In genomic region chr16:29287816-29288545, GRCh38 we compare ENCODE assay signal across 8 cellular contexts.
DNase-seq lines count a peak whose midpoint lies in the region; ATAC-seq and TF ChIP-seq lines count a peak whose summit lies in the region.
"Not testable (repeated sequence)": the region's sequence is repeated elsewhere in the genome, so short reads cannot be mapped to it uniquely, and the experiment has no call there.

No MANE protein-coding gene starts in this region.

- H3K4me1 ChIP-seq in BLaER1 (peaks cover 71% of the 10 kb centered on the region), mesenchymal stem cell (ENCODE audit: control insufficient read depth, insufficient read depth, low read depth, low read length) (peaks cover 45% of the 10 kb centered on the region), trophoblast cell (ENCODE audit: control insufficient read depth in 1 of 2, insufficient read depth in 2 of 2, low read length in 2 of 2) (peaks cover 30 to 51% of the 10 kb centered on the region in 2 experiments), stomach (peaks cover 16 to 60% (median 45%) of the 10 kb centered on the region in 4 donors)
- H3K4me1 ChIP-seq in urinary bladder (ENCODE audit: insufficient read depth) = not testable (repeated sequence)

- not testable (repeated sequence) for ATAC-seq in left ventricle myocardium superior

- peak overlapping the region; percentile 50 for H4K91ac ChIP-seq in mesenchymal stem cell (ENCODE audit: low read length)
- peak overlapping the region; percentile 76 for H4K91ac ChIP-seq in trophoblast cell (ENCODE audit: low read depth, low read length)

- H4K8ac ChIP-seq in mesenchymal stem cell (ENCODE audit: low read length); trophoblast cell (ENCODE audit: low read depth, low read length): not testable (repeated sequence)

- H2AFZ ChIP-seq in mesenchymal stem cell (ENCODE audit: low read depth, low read length) = not testable (repeated sequence)
- H2AFZ ChIP-seq in trophoblast cell (ENCODE audit: insufficient read depth, low read length, poor library complexity) = peak overlapping the region; percentile 56

- H3K4me1 Mint-ChIP-seq in brain = peaks cover 43% of the 10 kb centered on the region

- intact Hi-C loops in left ventricle myocardium superior (cut with micrococcal nuclease); stomach (cut with DNase I; ENCODE audit: low total_unique reads): not testable (repeated sequence)

- not testable (repeated sequence) for H3K79me2 ChIP-seq in trophoblast cell (ENCODE audit: control insufficient read depth, insufficient read depth, low read length, poor library complexity)

- not testable (repeated sequence) for H3K4me3 Mint-ChIP-seq in brain

- not testable (repeated sequence) for TF ChIP-seq CTCF in brain (conservative IDR thresholded peaks at IDR 0.05); stomach (IDR thresholded peaks at IDR 0.05)

- H3K79me1 ChIP-seq in mesenchymal stem cell (replicated peaks; ENCODE audit: low read length, poor library complexity, severe bottlenecking) = not testable (repeated sequence)
- H3K79me1 ChIP-seq in trophoblast cell (ENCODE audit: low read length) = peaks cover 39% of the 10 kb centered on the region

- not testable (repeated sequence) for H3K9ac ChIP-seq in BLaER1; trophoblast cell (ENCODE audit: low read length)
- peak overlapping the region; percentile 26 for H3K9ac ChIP-seq in mesenchymal stem cell (ENCODE audit: low read length)

- not testable (repeated sequence) for H3K9me3 Mint-ChIP-seq in brain

- not testable (repeated sequence) for H2BK15ac ChIP-seq in mesenchymal stem cell (ENCODE audit: low read depth, poor library complexity, severe bottlenecking)

- not testable (repeated sequence) for H3K27ac ChIP-seq in BLaER1; trophoblast cell (ENCODE audit: low read depth, low read length)
- H3K27ac ChIP-seq in mesenchymal stem cell (ENCODE audit: low read length, poor library complexity, severe bottlenecking) = peak overlapping the region; percentile 8
- peak overlapping the region; percentile 61 to 85 (median 69) for H3K27ac ChIP-seq in stomach
- H3K27ac ChIP-seq in urinary bladder (ENCODE audit: low read depth) = peak overlapping the region; percentile 70

- not testable (repeated sequence) for H2BK5ac ChIP-seq in mesenchymal stem cell (ENCODE audit: low read depth, low read length, poor library complexity, severe bottlenecking); trophoblast cell (ENCODE audit: low read depth, low read length, poor library complexity)

- peak overlapping the region in 1 of 2 experiments; percentile 74 for H3K18ac ChIP-seq in mesenchymal stem cell (ENCODE audit: low read depth in 1 of 2, low read length in 2 of 2)
- not testable (repeated sequence) for H3K18ac ChIP-seq in trophoblast cell (ENCODE audit: low read length)

- H2BK12ac ChIP-seq in mesenchymal stem cell (ENCODE audit: low read length in 2 of 2) (peak overlapping the region; percentile 56 to 77), trophoblast cell (ENCODE audit: low read length) (peak overlapping the region; percentile 32)

- H2BK120ac ChIP-seq in mesenchymal stem cell (ENCODE audit: low read depth, low read length) = not testable (repeated sequence)
- peak overlapping the region; percentile 49 for H2BK120ac ChIP-seq in trophoblast cell (ENCODE audit: insufficient read depth, low read length, poor library complexity)

- H3K36me3 Mint-ChIP-seq in brain = not testable (repeated sequence)

- H4K12ac ChIP-seq in trophoblast cell (ENCODE audit: low read depth, low read length) = not testable (repeated sequence)

- H3K4me2 ChIP-seq in BLaER1 = peak overlapping the region; percentile 54; the same call in 1 of the 2 replicates
- H3K4me2 ChIP-seq in mesenchymal stem cell (ENCODE audit: low read length, poor library complexity, severe bottlenecking); trophoblast cell (ENCODE audit: low read length): not testable (repeated sequence)

- H3K23ac ChIP-seq in mesenchymal stem cell (ENCODE audit: low read length in 2 of 2); trophoblast cell (ENCODE audit: low read length): not testable (repeated sequence)

- TF ChIP-seq EP300 in stomach (IDR thresholded peaks at IDR 0.05) = not testable (repeated sequence)

- H2AK5ac ChIP-seq in mesenchymal stem cell (ENCODE audit: low read length, severe bottlenecking) = peak overlapping the region; percentile 68
- peak overlapping the region; percentile 82 for H2AK5ac ChIP-seq in trophoblast cell (ENCODE audit: low read length)

- DNase-seq in fibroblast of gingiva (ENCODE audit: low read depth) (peak; percentile 60), left ventricle myocardium superior (peak; percentile 53)
- not testable (repeated sequence) for DNase-seq in mesenchymal stem cell, trophoblast cell, stomach

- H3K27ac Mint-ChIP-seq in brain = peak overlapping the region in 3 of 5 experiments; percentile 2 to 57 (median 26)

- not testable (repeated sequence) for H3K27me3 ChIP-seq in BLaER1; mesenchymal stem cell (ENCODE audit: control insufficient read depth in 1 of 2, insufficient read depth in 1 of 2, low read length in 2 of 2); trophoblast cell (ENCODE audit: insufficient read depth, low read length); stomach

- not testable (repeated sequence) for H3K4ac ChIP-seq in mesenchymal stem cell (ENCODE audit: low read depth in 1 of 2, low read length in 2 of 2); trophoblast cell (ENCODE audit: low read depth, low read length)

- 71% methylated on average over 14 of the region's 14 CpGs for WGBS in mesenchymal stem cell
- no CpG with 5 or more reads among the region's 14 CpGs for WGBS in trophoblast cell (ENCODE audit: extremely low coverage, insufficient coverage, insufficient read length)
- 54 to 88% (median 76%) methylated on average over 7 to 14 of the region's 14 CpGs for WGBS in stomach, 5 donors
- 33% methylated on average over 14 of the region's 14 CpGs for whole genome bisulfite sequencing in urinary bladder

- H3K4me3 ChIP-seq in BLaER1; mesenchymal stem cell (ENCODE audit: insufficient read depth in 1 of 2, low read depth in 1 of 2, low read length in 2 of 2); trophoblast cell (ENCODE audit: low read depth, low read length); stomach; urinary bladder (ENCODE audit: low read depth, low read length): not testable (repeated sequence)

- not testable (repeated sequence) for TF ChIP-seq POLR2A in stomach (IDR thresholded peaks at IDR 0.05)

- not testable (repeated sequence) for H3K9me3 ChIP-seq in BLaER1; mesenchymal stem cell (ENCODE audit: control insufficient read depth, low read length); trophoblast cell (ENCODE audit: insufficient read depth, low read depth, low read length); stomach

- H4K20me1 ChIP-seq in BLaER1 = not testable (repeated sequence)

- not testable (repeated sequence) for H3K27me3 Mint-ChIP-seq in brain

- not testable (repeated sequence) for H3K36me3 ChIP-seq in BLaER1; mesenchymal stem cell (ENCODE audit: control insufficient read depth in 1 of 2, insufficient read depth in 2 of 2, low read depth in 1 of 2, low read length in 2 of 2); trophoblast cell (ENCODE audit: control insufficient read depth in 1 of 2, insufficient read depth in 2 of 2, low read length in 2 of 2); stomach; urinary bladder (ENCODE audit: insufficient read depth)

- H3K14ac ChIP-seq in mesenchymal stem cell (ENCODE audit: low read length in 2 of 2) (peak overlapping the region in 1 of 2 experiments; percentile 49), trophoblast cell (ENCODE audit: low read length) (peak overlapping the region; percentile 44)
